23 cellular contexts compared by ENCODE assay signal in genomic region chr2:99104006-99104405, GRCh38. TPM values are rescaled to one million over a fixed set of nuclear protein-coding genes. Genes with fewer than 3 reads are reported as not detected.
DNase-seq lines count a peak whose midpoint lies in the region; ATAC-seq, FAIRE-seq and TF ChIP-seq lines count a peak whose summit lies in the region.
"Had no signal": no experiment of that assay in that cellular context is flagged by ENCODE, and none has a peak within 500 bp of the region (broad histone marks: within the 10 kb centered on the region; RNA-seq: fewer than 3 reads in every experiment).

No MANE protein-coding gene starts in this region.

- no peaks in the 10 kb centered on the region for H3K9me3 Mint-ChIP-seq in naive thymus-derived CD8-positive, alpha-beta T cell
- H3K9me3 Mint-ChIP-seq: CD4-positive, alpha-beta T cell; CD8-positive, alpha-beta T cell had no signal

- intact Hi-C loops in K562 (cut with micrococcal nuclease) (no loop called here), prostate gland (cut with DNase I) (no loop called here)

- no peaks in the 10 kb centered on the region for H3K79me2 ChIP-seq in K562 (ENCODE audit: control insufficient read depth, insufficient read depth, low read length)

- POLR2A ChIA-PET in K562 (lab: Yijun Ruan, JAX) = interaction anchor here (1.3 kb wide), 1 partner anchor 20 kb away, joined by 3 read pairs; no protein-coding TSS in a partner anchor
- POLR2A ChIA-PET in naive thymus-derived CD8-positive, alpha-beta T cell (lab: Charles Lee) = no interaction called here

- H3K9me1 ChIP-seq in K562 (ENCODE audit: control insufficient read depth, insufficient read depth, low read length) = no peaks in the 10 kb centered on the region

- H3K4me1 ChIP-seq in K562 (replicated peaks in 1 of 2; ENCODE audit: control insufficient read depth in 2 of 2, insufficient read depth in 2 of 2, low read length in 2 of 2) (peaks cover 0 to 6% of the 10 kb centered on the region in 2 experiments; a peak in 2 of 5 replicates), prostate gland (replicated peaks) (no peaks in the 10 kb centered on the region)
- H3K4me1 ChIP-seq: Caco-2 had no signal

- no peaks in the 10 kb centered on the region for H3K27me3 Mint-ChIP-seq in naive thymus-derived CD8-positive, alpha-beta T cell
- H3K27me3 Mint-ChIP-seq: B cell; CD4-positive, alpha-beta T cell had no signal

- BruUV-seq in K562 (replicated peaks; lab: Mats Ljungman, UMichigan) = no TSS peak

- peaks cover 0 to 8% (median 3%) of the 10 kb centered on the region in 4 donors for H3K4me1 Mint-ChIP-seq in naive thymus-derived CD8-positive, alpha-beta T cell
- H3K4me1 Mint-ChIP-seq: B cell had no signal

- no peak; the same call in 1 of the 2 replicates for TF ChIP-seq EP300 in K562 (IDR thresholded peaks at IDR 0.05; ENCODE audit: low read length)

- CTCF ChIA-PET in K562 (lab: Yijun Ruan, JAX; ENCODE audit: low intra/inter-chr PET ratio) = no interaction called here

- TF ChIP-seq POLR2A in K562 (conservative IDR thresholded peaks at IDR 0.05) (no peak), prostate gland (IDR thresholded peaks at IDR 0.05) (no peak)

- H3K27ac Mint-ChIP-seq in naive thymus-derived CD8-positive, alpha-beta T cell = no peak overlapping the region
- H3K27ac Mint-ChIP-seq: B cell; CD4-positive, alpha-beta T cell; CD8-positive, alpha-beta T cell had no signal

- FAIRE-seq in HTR-8/SVneo (lab: Jason Lieb, UNC) (peak; percentile 64), K562 (lab: Jason Lieb, UNC) (no peak)
- FAIRE-seq: A549, D721Med, G401.6, GM12891, GM19239 had no signal

- H3K27me3 ChIP-seq in K562 (ENCODE audit: control insufficient read depth in 2 of 2, insufficient read depth in 2 of 2, low read length in 2 of 2) = no peaks in the 10 kb centered on the region
- H3K27me3 ChIP-seq in prostate gland (replicated peaks; ENCODE audit: insufficient read depth) = no peaks in the 10 kb centered on the region
- H3K27me3 ChIP-seq: BLaER1 treated with 17β-estradiol and CSF1 and Interleukin-3, amounts not matched to agents 10 nM and 100 nM had no signal

- H3K36me3 ChIP-seq in K562 (ENCODE audit: control insufficient read depth, insufficient read depth, low read length) (no peaks in the 10 kb centered on the region), prostate gland (no peaks in the 10 kb centered on the region)
- H3K36me3 ChIP-seq: BLaER1 treated with 17β-estradiol and CSF1 and Interleukin-3, amounts not matched to agents 10 nM and 100 nM had no signal

- H3K4me2 ChIP-seq in K562 (ENCODE audit: insufficient read depth, low read length) = no peak overlapping the region
- H3K4me2 ChIP-seq: A549; BLaER1 treated with 17β-estradiol and CSF1 and Interleukin-3, amounts not matched to agents 10 nM and 100 nM had no signal

- ATAC-seq in K562 (no peak), esophagus mucosa (peak; percentile 36), HG03354 (IDR thresholded peaks at IDR 0.05; ENCODE audit: poor library complexity, severe bottlenecking, unreplicated experiment) (no peak)
- ATAC-seq in naive thymus-derived CD8-positive, alpha-beta T cell = no peak
- ATAC-seq: A549; CD8-positive, alpha-beta T cell had no signal

- peaks cover 4 to 21% (median 4%) of the 10 kb centered on the region in 3 donors for H3K36me3 Mint-ChIP-seq in naive thymus-derived CD8-positive, alpha-beta T cell

- no peaks in the 10 kb centered on the region for H4K20me1 ChIP-seq in K562 (replicated peaks; ENCODE audit: control insufficient read depth, insufficient read depth, low read length)
- H4K20me1 ChIP-seq: BLaER1 treated with 17β-estradiol and CSF1 and Interleukin-3, amounts not matched to agents 10 nM and 100 nM had no signal

- H3K27ac ChIP-seq in K562 (ENCODE audit: extremely low read depth, low read depth, low read length) (no peak overlapping the region), prostate gland (no peak overlapping the region)
- H3K27ac ChIP-seq: 22Rv1; A549; BLaER1 treated with 17β-estradiol and CSF1 and Interleukin-3, amounts not matched to agents 10 nM and 100 nM; C4-2B had no signal

- no peak overlapping the region for H3K9ac ChIP-seq in K562 (ENCODE audit: insufficient read depth in 1 of 2, low read depth in 2 of 2, low read length in 2 of 2)
- H3K9ac ChIP-seq: BLaER1 treated with 17β-estradiol and CSF1 and Interleukin-3, amounts not matched to agents 10 nM and 100 nM had no signal

- H3K4me3 Mint-ChIP-seq in naive thymus-derived CD8-positive, alpha-beta T cell = no peak overlapping the region
- H3K4me3 Mint-ChIP-seq: B cell; CD4-positive, alpha-beta T cell; CD8-positive, alpha-beta T cell had no signal

- no peak for DNase-seq in HTR-8/SVneo (ENCODE audit: insufficient read length, low spot score)
- peak in 2 of 4 experiments; percentile 8 to 23 for DNase-seq in K562 (ENCODE audit: extremely low read depth in 1 of 4, low spot score in 3 of 4)
- no peak for DNase-seq in naive thymus-derived CD8-positive, alpha-beta T cell
- no peak for DNase-seq in prostate gland (ENCODE audit: low spot score)
- DNase-seq: AML-193; Caco-2; Calu3; CD4-positive, alpha-beta T cell; CD8-positive, alpha-beta T cell; DMS79 treated with DMSO at 0.1 percent for 48 hours; GF-D8 had no signal

- no peak overlapping the region for H3K4me3 ChIP-seq in K562
- no peak overlapping the region for H3K4me3 ChIP-seq in prostate gland
- H3K4me3 ChIP-seq: A549; BLaER1 treated with 17β-estradiol and CSF1 and Interleukin-3, amounts not matched to agents 10 nM and 100 nM had no signal

- H3K9me3 ChIP-seq in K562 (replicated peaks; ENCODE audit: control insufficient read depth, insufficient read depth, low read depth, low read length) (0 out of 2 replicates have a peak, but pooled peaks cover 2% of the 10 kb centered on the region), prostate gland (no peaks in the 10 kb centered on the region)
- H3K9me3 ChIP-seq: A549, Caco-2 had no signal

- H2AFZ ChIP-seq in K562 (ENCODE audit: low read depth, low read length) = no peak overlapping the region

- TF ChIP-seq CTCF in K562 (IDR thresholded peaks at IDR 0.05 in 2 of 3, conservative IDR thresholded peaks at IDR 0.05 in 1 of 3; ENCODE audit: insufficient read depth in 2 of 3, low read depth in 1 of 3, low read length in 3 of 3) (no peak), prostate gland (IDR thresholded peaks at IDR 0.05) (no peak)

- 2% methylated on average over 2 of the region's 2 CpGs for WGBS in K562 (ENCODE audit: insufficient coverage, low coverage, missing lambda C conversion rate)
- WGBS in prostate gland = 89% methylated on average over 2 of the region's 2 CpGs

- in situ Hi-C loops in K562 (cut with MboI) = no loop called here

- TF ChIP-seq RAD21 in K562 (CRISPR knock-in tag; conservative IDR thresholded peaks at IDR 0.05 in 1 of 2, IDR thresholded peaks at IDR 0.05 in 1 of 2) = no peak

RNA-seq across cellular contexts. Expression of gene C2orf15, which starts 37.5 kb away (rescaled TPM):
- not detected in 2 replicates for total RNA-seq in K562 (2011; cell fraction: chromatin; rRNA removed; ENCODE audit: low replicate concordance)
- not detected in 2 replicates for total RNA-seq in K562 (2011; cell fraction: nucleolus; rRNA removed)
- total RNA-seq in K562 (2011; cell fraction: nucleoplasm; rRNA removed) = not detected in 2 replicates
- total RNA-seq in K562 (2014; rRNA removed) = 0.27 TPM in 1 of 2 replicates, not detected in the other
- total RNA-seq in K562 (2014; rRNA removed; fragmentation: Illumina TruSeq; extraction: Trizol) = 0.11 TPM in 1 of 2 replicates, not detected in the other
- total RNA-seq in K562 (2015; rRNA removed; fragmentation: Illumina TruSeq; extraction: Trizol) = 0.11 and 0.22 TPM in 2 replicates
- 0.16 and 0.18 TPM in 2 replicates for total RNA-seq in K562 (2021)
- 0.25 TPM in 1 of 2 replicates, not detected in the other for polyA plus RNA-seq in K562 (2011; rRNA removed)
- polyA plus RNA-seq in K562 (2011; cell fraction: cytosol; rRNA removed) = 0.09 TPM in 1 of 2 replicates, not detected in the other
- not detected in 2 replicates for polyA plus RNA-seq in K562 (2011; cell fraction: nucleus; rRNA removed)
- polyA plus RNA-seq in K562 (2012) = 0.17 and 0.18 TPM in 2 replicates
- polyA plus RNA-seq in K562 (2014; fragmentation: Illumina TruSeq; extraction: Trizol) = 0.15 TPM in 1 of 2 replicates, not detected in the other
- polyA plus RNA-seq in K562 (2014; fragmentation: Nextera tagmentation; extraction: Ambion mirVana) = under 1 TPM; 0.04 to 0.06 TPM
- polyA plus RNA-seq in K562 (2014; rRNA removed) = not detected in 2 replicates
- polyA minus RNA-seq in K562 (2011; rRNA and poly(A)+ RNA removed) = not detected in 2 replicates
- not detected in 2 replicates for polyA minus RNA-seq in K562 (2011; cell fraction: cytosol; rRNA and poly(A)+ RNA removed)
- polyA minus RNA-seq in K562 (2011; cell fraction: nucleus; rRNA and poly(A)+ RNA removed) = not detected in 2 replicates
- 1.9 TPM for total RNA-seq in esophagus mucosa
- total RNA-seq in naive thymus-derived CD8-positive, alpha-beta T cell = 1 to 10 TPM; 3.9 to 5.7 TPM
- 1 to 10 TPM; 6.1 to 6.8 (median 6.7) TPM for polyA plus RNA-seq in naive thymus-derived CD8-positive, alpha-beta T cell
- 1 to 10 TPM in 1 of 2 donors, not detected in 1; 4.5 TPM for total RNA-seq in prostate gland
- polyA plus RNA-seq: BJ had no signal

RNA-seq across cellular contexts. Expression of gene TSGA10, which starts 50.7 kb away (rescaled TPM):
- 4.8 and 13.5 TPM in 2 replicates for total RNA-seq in K562 (2011; cell fraction: chromatin; rRNA removed; ENCODE audit: low replicate concordance)
- 3.8 and 6.5 TPM in 2 replicates for total RNA-seq in K562 (2011; cell fraction: nucleolus; rRNA removed)
- total RNA-seq in K562 (2011; cell fraction: nucleoplasm; rRNA removed) = 9.2 and 14.0 TPM in 2 replicates
- 2.7 and 6.1 TPM in 2 replicates for total RNA-seq in K562 (2014; rRNA removed)
- total RNA-seq in K562 (2014; rRNA removed; fragmentation: Illumina TruSeq; extraction: Trizol) = 2.9 and 3.5 TPM in 2 replicates
- total RNA-seq in K562 (2015; rRNA removed; fragmentation: Illumina TruSeq; extraction: Trizol) = 5.2 and 5.8 TPM in 2 replicates
- total RNA-seq in K562 (2021) = 2.8 TPM in 2 replicates
- 2.7 and 3.2 TPM in 2 replicates for polyA plus RNA-seq in K562 (2011; rRNA removed)
- polyA plus RNA-seq in K562 (2011; cell fraction: cytosol; rRNA removed) = 0.46 and 2.4 TPM in 2 replicates
- polyA plus RNA-seq in K562 (2011; cell fraction: nucleus; rRNA removed) = 1.7 and 2.2 TPM in 2 replicates
- 2.1 and 5.5 TPM in 2 replicates for polyA plus RNA-seq in K562 (2012)
- polyA plus RNA-seq in K562 (2014; fragmentation: Illumina TruSeq; extraction: Trizol) = 1.9 and 3.5 TPM in 2 replicates
- polyA plus RNA-seq in K562 (2014; fragmentation: Nextera tagmentation; extraction: Ambion mirVana) = 1 to 10 TPM; 2.1 to 3.5 TPM
- polyA plus RNA-seq in K562 (2014; rRNA removed) = 5.8 and 11.3 TPM in 2 replicates
- polyA minus RNA-seq in K562 (2011; rRNA and poly(A)+ RNA removed) = 5.9 and 8.5 TPM in 2 replicates
- 1.9 TPM in 2 replicates for polyA minus RNA-seq in K562 (2011; cell fraction: cytosol; rRNA and poly(A)+ RNA removed)
- 5.1 and 11.0 TPM in 2 replicates for polyA minus RNA-seq in K562 (2011; cell fraction: nucleus; rRNA and poly(A)+ RNA removed)
- 2.8 TPM for total RNA-seq in esophagus mucosa
- total RNA-seq in naive thymus-derived CD8-positive, alpha-beta T cell = 10 to 100 TPM; 23.8 to 32.1 TPM
- polyA plus RNA-seq in naive thymus-derived CD8-positive, alpha-beta T cell = 10 to 100 TPM; 22.5 to 26.4 (median 24.1) TPM
- total RNA-seq in prostate gland = 10 to 100 TPM; 19.0 to 26.5 TPM

RNA-seq across cellular contexts. Expression of gene LIPT1, which starts 50.8 kb away (rescaled TPM):
- 13.3 and 26.8 TPM in 2 replicates for total RNA-seq in K562 (2011; cell fraction: chromatin; rRNA removed; ENCODE audit: low replicate concordance)
- total RNA-seq in K562 (2011; cell fraction: nucleolus; rRNA removed) = 10.3 and 13.2 TPM in 2 replicates
- total RNA-seq in K562 (2011; cell fraction: nucleoplasm; rRNA removed) = 24.4 and 47.7 TPM in 2 replicates
- 6.7 and 10.4 TPM in 2 replicates for total RNA-seq in K562 (2014; rRNA removed)
- 9.7 and 11.6 TPM in 2 replicates for total RNA-seq in K562 (2014; rRNA removed; fragmentation: Illumina TruSeq; extraction: Trizol)
- 9.2 and 9.5 TPM in 2 replicates for total RNA-seq in K562 (2015; rRNA removed; fragmentation: Illumina TruSeq; extraction: Trizol)
- total RNA-seq in K562 (2021) = 6.4 and 8.6 TPM in 2 replicates
- 13.3 and 17.6 TPM in 2 replicates for polyA plus RNA-seq in K562 (2011; rRNA removed)
- polyA plus RNA-seq in K562 (2011; cell fraction: cytosol; rRNA removed) = 7.4 and 9.2 TPM in 2 replicates
- polyA plus RNA-seq in K562 (2011; cell fraction: nucleus; rRNA removed) = 12.7 and 15.6 TPM in 2 replicates
- polyA plus RNA-seq in K562 (2012) = 7.2 and 7.3 TPM in 2 replicates
- polyA plus RNA-seq in K562 (2014; fragmentation: Illumina TruSeq; extraction: Trizol) = 11.7 and 11.9 TPM in 2 replicates
- 10 to 100 TPM; 16.3 to 18.3 TPM for polyA plus RNA-seq in K562 (2014; fragmentation: Nextera tagmentation; extraction: Ambion mirVana)
- polyA plus RNA-seq in K562 (2014; rRNA removed) = 10.5 and 12.1 TPM in 2 replicates
- 9.7 and 12.8 TPM in 2 replicates for polyA minus RNA-seq in K562 (2011; rRNA and poly(A)+ RNA removed)
- polyA minus RNA-seq in K562 (2011; cell fraction: cytosol; rRNA and poly(A)+ RNA removed) = 4.5 and 7.4 TPM in 2 replicates
- 9.6 and 13.3 TPM in 2 replicates for polyA minus RNA-seq in K562 (2011; cell fraction: nucleus; rRNA and poly(A)+ RNA removed)
- 3.3 TPM for total RNA-seq in esophagus mucosa
- total RNA-seq in naive thymus-derived CD8-positive, alpha-beta T cell = 10 to 100 TPM; 24.7 to 26.2 TPM
- 10 to 100 TPM; 19.0 to 26.9 (median 22.0) TPM for polyA plus RNA-seq in naive thymus-derived CD8-positive, alpha-beta T cell
- total RNA-seq in prostate gland = 10 to 100 TPM in 1 of 2 donors, 1 to 10 TPM in 1; 7.3 to 13.1 TPM
